Comparison of ENCODE assay signal across 8 cellular contexts in genomic region chr1:172742599-172743500, GRCh38.
DNase-seq lines count a peak whose midpoint lies in the region; ATAC-seq and TF ChIP-seq lines count a peak whose summit lies in the region.

No MANE protein-coding gene starts in this region.

- H3K9ac ChIP-seq in NT2/D1 (ENCODE audit: insufficient read length, low read depth): no peak overlapping the region
- H3K9ac ChIP-seq in endodermal cell (ENCODE audit: extremely low read depth, low read length, poor library complexity, severe bottlenecking): no peak overlapping the region

- no peak overlapping the region for H3K4me3 ChIP-seq in CD4-positive, alpha-beta memory T cell (ENCODE audit: low read length in 2 of 2)
- no peak overlapping the region for H3K4me3 ChIP-seq in NT2/D1 (ENCODE audit: insufficient read length, low read depth)
- H3K4me3 ChIP-seq in endodermal cell (ENCODE audit: low read length): no peak overlapping the region

- no peaks in the 10 kb centered on the region for H3K36me3 ChIP-seq in CD4-positive, alpha-beta memory T cell (ENCODE audit: insufficient read depth, low read length)
- no peaks in the 10 kb centered on the region for H3K36me3 ChIP-seq in NT2/D1 (ENCODE audit: insufficient read depth, insufficient read length, low read length)
- H3K36me3 ChIP-seq in endodermal cell (ENCODE audit: control insufficient read depth, insufficient read depth, low read length): no peaks in the 10 kb centered on the region

- WGBS in endodermal cell (ENCODE audit: insufficient coverage in 1 of 2, insufficient read length in 1 of 2), 2 experiments: 37 to 49% methylated on average over 5 to 8 of the region's 8 CpGs

- H3K27ac Mint-ChIP-seq in CD4-positive, alpha-beta memory T cell: peak overlapping the region in 4 of 7 donors; percentile 16 to 62 (median 32)
- H3K27ac Mint-ChIP-seq in endodermal cell: no peak overlapping the region
- H3K27ac Mint-ChIP-seq in osteocyte (ENCODE audit: unreplicated experiment): no peak overlapping the region

- CTCF ChIA-PET in CD4-positive, alpha-beta memory T cell (lab: Charles Lee; ENCODE audit: partially characterized antibody): interaction anchor here (0.6 to 8.6 kb wide), 30 partner anchors 11 to 1102 kb away, joined by 3 to 242 read pairs (median 3); partner anchors contain the start of genes CENPL, DARS2 and TNFSF4

- H3K9me3 ChIP-seq in CD4-positive, alpha-beta memory T cell (ENCODE audit: control insufficient read depth in 1 of 2, low read length in 2 of 2): no peaks in the 10 kb centered on the region
- H3K9me3 ChIP-seq in NT2/D1 (ENCODE audit: insufficient read depth, low read length) (no peaks in the 10 kb centered on the region), endodermal cell (ENCODE audit: control insufficient read depth, low read length) (no peaks in the 10 kb centered on the region)

- peaks cover 0 to 3% of the 10 kb centered on the region in 2 donors for H3K27me3 Mint-ChIP-seq in CD4-positive, alpha-beta memory T cell
- H3K27me3 Mint-ChIP-seq in endodermal cell (ENCODE audit: insufficient read depth): peaks cover 9% of the 10 kb centered on the region
- H3K27me3 Mint-ChIP-seq in osteocyte (ENCODE audit: unreplicated experiment): peaks cover 41% of the 10 kb centered on the region

- peak; percentile 54 for TF ChIP-seq CTCF in GM20000 (IDR thresholded peaks at IDR 0.05; ENCODE audit: extremely low read depth, missing control alignments)
- peak; percentile 91 for TF ChIP-seq CTCF in endodermal cell (conservative IDR thresholded peaks at IDR 0.05)
- TF ChIP-seq CTCF in osteocyte (IDR thresholded peaks at IDR 0.05): peak; percentile 85

- peaks cover 0 to 2% (median 0%) of the 10 kb centered on the region in 8 donors for H3K9me3 Mint-ChIP-seq in CD4-positive, alpha-beta memory T cell
- H3K9me3 Mint-ChIP-seq in endodermal cell: no peaks in the 10 kb centered on the region
- no peaks in the 10 kb centered on the region for H3K9me3 Mint-ChIP-seq in osteocyte (ENCODE audit: unreplicated experiment)

- H3K27me3 ChIP-seq in CD4-positive, alpha-beta memory T cell (ENCODE audit: insufficient read depth, low read length): no peaks in the 10 kb centered on the region
- H3K27me3 ChIP-seq in NT2/D1 (ENCODE audit: insufficient read depth, insufficient read length): no peaks in the 10 kb centered on the region
- no peaks in the 10 kb centered on the region for H3K27me3 ChIP-seq in endodermal cell (ENCODE audit: control insufficient read depth, insufficient read depth, low read length, poor library complexity, severe bottlenecking)

- no peak overlapping the region for H3K4me3 Mint-ChIP-seq in CD4-positive, alpha-beta memory T cell
- no peak overlapping the region for H3K4me3 Mint-ChIP-seq in endodermal cell
- H3K4me3 Mint-ChIP-seq in osteocyte (ENCODE audit: unreplicated experiment): no peak overlapping the region

- H3K36me3 Mint-ChIP-seq in CD4-positive, alpha-beta memory T cell: no peaks in the 10 kb centered on the region
- H3K36me3 Mint-ChIP-seq in endodermal cell (ENCODE audit: low read depth) (no peaks in the 10 kb centered on the region), osteocyte (ENCODE audit: unreplicated experiment) (no peaks in the 10 kb centered on the region)

- DNase-seq in CD4-positive, alpha-beta memory T cell: peak in 4 of 5 donors; percentile 51 to 56 (median 53)
- DNase-seq in GM20000 (ENCODE audit: low spot score) (peak; percentile 44), NT2/D1 (ENCODE audit: low read depth, low spot score) (peak; percentile 25), endodermal cell (no peak), osteocyte (ENCODE audit: extremely low spot score, unreplicated experiment) (no peak), GM19238 (ENCODE audit: insufficient read length, low spot score) (no peak)

- peaks cover 32% of the 10 kb centered on the region for H3K4me1 ChIP-seq in CD4-positive, alpha-beta memory T cell (ENCODE audit: insufficient read depth, low read length)
- H3K4me1 ChIP-seq in NT2/D1 (ENCODE audit: insufficient read depth, insufficient read length): no peaks in the 10 kb centered on the region
- no peaks in the 10 kb centered on the region for H3K4me1 ChIP-seq in endodermal cell (ENCODE audit: control insufficient read depth, insufficient read depth, low read length)

- ATAC-seq in HG03521 (IDR thresholded peaks at IDR 0.05; ENCODE audit: unreplicated experiment) (no peak), GM21367 (IDR thresholded peaks at IDR 0.05; ENCODE audit: unreplicated experiment) (no peak)

- POLR2A ChIA-PET in CD4-positive, alpha-beta memory T cell (lab: Charles Lee; ENCODE audit: partially characterized antibody): interaction anchor here (1.7 kb wide), 1 partner anchor 1081 kb away, joined by 7 read pairs; the partner anchor contains the start of genes CENPL and DARS2

- intact Hi-C loops in CD4-positive, alpha-beta memory T cell (cut with micrococcal nuclease): loop anchor here (10.0 kb wide), 1 partner anchor 1332 kb away; no protein-coding TSS in a partner anchor

- H3K4me1 Mint-ChIP-seq in CD4-positive, alpha-beta memory T cell: peaks cover 29 to 38% (median 33%) of the 10 kb centered on the region in 4 donors
- H3K4me1 Mint-ChIP-seq in endodermal cell (peaks cover 5% of the 10 kb centered on the region), osteocyte (ENCODE audit: unreplicated experiment) (peaks cover 23% of the 10 kb centered on the region)

- H3K27ac ChIP-seq in CD4-positive, alpha-beta memory T cell (ENCODE audit: low read depth, low read length): no peak overlapping the region
- no peak overlapping the region for H3K27ac ChIP-seq in endodermal cell (ENCODE audit: low read depth, low read length)

Comparison
In these comparisons a context has a peak if more than half of its experiments do, and no peak if none do; other contexts are left out.
1. DNase-seq: peak in CD4-positive, alpha-beta memory T cell (4 of 5), GM20000 (single experiment) and NT2/D1 (single experiment); none in endodermal cell (single experiment), osteocyte (single experiment) and GM19238 (single experiment).
2. H3K27ac Mint-ChIP-seq: peak in CD4-positive, alpha-beta memory T cell (4 of 7); none in endodermal cell (single experiment) and osteocyte (single experiment).
3. Peak in every context shown above with its lines, with median percentiles within 50 percentile points of each other: CTCF ChIP-seq.